13 cellular contexts compared by ENCODE assay signal in genomic region chr21:22120616-22121266, GRCh38.
DNase-seq lines count a peak whose midpoint lies in the region; ATAC-seq and TF ChIP-seq lines count a peak whose summit lies in the region.
"Had no signal": no experiment of that assay in that cellular context is flagged by ENCODE, and none has a peak within 500 bp of the region (broad histone marks: within the 10 kb centered on the region; RNA-seq: fewer than 3 reads in every experiment).

No MANE protein-coding gene starts in this region.

- H3K79me2 ChIP-seq in hepatocyte = no peaks in the 10 kb centered on the region

- ATAC-seq in GM21737 (IDR thresholded peaks at IDR 0.05; ENCODE audit: unreplicated experiment) (no peak), HG02973 (IDR thresholded peaks at IDR 0.05; ENCODE audit: unreplicated experiment) (no peak), HG03521 (IDR thresholded peaks at IDR 0.05; ENCODE audit: unreplicated experiment) (no peak)
- ATAC-seq: GM12878 had no signal

- CTCF ChIA-PET in AG04450 (lab: Charles Lee) = interaction anchor here (0.6 kb wide), 1 partner anchor 1002 kb away, joined by 5 read pairs; no protein-coding TSS in a partner anchor

- no peak overlapping the region for H2AFZ ChIP-seq in hepatocyte

- H3K4me3 ChIP-seq in AG04450 (ENCODE audit: low read depth, low read length) (no peak overlapping the region), HL-60 (replicated peaks; ENCODE audit: insufficient read depth, low read length) (no peak overlapping the region), hepatocyte (no peak overlapping the region)
- H3K4me3 ChIP-seq: BLaER1 treated with 17β-estradiol and CSF1 and Interleukin-3, amounts not matched to agents 10 nM and 100 nM; GM12878; transverse colon had no signal

- H3K9me3 ChIP-seq in AG04450 (ENCODE audit: control insufficient read depth, insufficient read depth, low read length) = peaks cover 27% of the 10 kb centered on the region
- H3K9me3 ChIP-seq in hepatocyte (ENCODE audit: low read depth) = no peaks in the 10 kb centered on the region
- H3K9me3 ChIP-seq: transverse colon had no signal

- TF ChIP-seq CTCF in AG04450 (IDR thresholded peaks at IDR 0.05; ENCODE audit: low read depth, low read length) (peak; percentile 18; the same call in 1 of the 2 replicates), HL-60 (IDR thresholded peaks at IDR 0.05; ENCODE audit: insufficient read depth, low read length) (peak; percentile 10), hepatocyte (IDR thresholded peaks at IDR 0.05; ENCODE audit: poor library complexity) (peak; percentile 31)

- no peaks in the 10 kb centered on the region for H3K27me3 ChIP-seq in AG04450 (ENCODE audit: control insufficient read depth, insufficient read depth, low read length)
- no peaks in the 10 kb centered on the region for H3K27me3 ChIP-seq in HL-60 (ENCODE audit: insufficient read depth, poor library complexity, severe bottlenecking)
- no peaks in the 10 kb centered on the region for H3K27me3 ChIP-seq in hepatocyte
- H3K27me3 ChIP-seq: BLaER1 treated with 17β-estradiol and CSF1 and Interleukin-3, amounts not matched to agents 10 nM and 100 nM; transverse colon had no signal

- no peaks in the 10 kb centered on the region for H3K36me3 ChIP-seq in hepatocyte (replicated peaks; ENCODE audit: insufficient read depth, low read depth)
- H3K36me3 ChIP-seq: BLaER1 treated with 17β-estradiol and CSF1 and Interleukin-3, amounts not matched to agents 10 nM and 100 nM; transverse colon had no signal

- POLR2A ChIA-PET in AG04450 (lab: Yijun Ruan, JAX) = no interaction called here

- no peaks in the 10 kb centered on the region for H3K9me2 ChIP-seq in hepatocyte (replicated peaks; ENCODE audit: insufficient read depth)

- H3K4me1 ChIP-seq in hepatocyte (ENCODE audit: insufficient read depth) = no peaks in the 10 kb centered on the region
- H3K4me1 ChIP-seq: BLaER1 treated with 17β-estradiol and CSF1 and Interleukin-3, amounts not matched to agents 10 nM and 100 nM; transverse colon had no signal

- no peak for DNase-seq in AG04450 (ENCODE audit: low read depth, low spot score)
- DNase-seq in HL-60 (ENCODE audit: low read depth in 1 of 2, low spot score in 1 of 2) = peak in 1 of 2 experiments; percentile 3
- DNase-seq in RPMI7951 (ENCODE audit: low read depth) = peak; percentile 50
- DNase-seq in hepatocyte (ENCODE audit: low spot score) = peak; percentile 9
- DNase-seq in cerebellar nuclear complex (lab: John Stamatoyannopoulos, UW) = no peak
- DNase-seq: NCI-H774, T-helper 9 cell, transverse colon had no signal

- H3K27ac ChIP-seq in AG04450 (ENCODE audit: low read depth, low read length) (no peak overlapping the region), HL-60 (replicated peaks) (no peak overlapping the region), hepatocyte (no peak overlapping the region)
- H3K27ac ChIP-seq: BLaER1 treated with 17β-estradiol and CSF1 and Interleukin-3, amounts not matched to agents 10 nM and 100 nM; transverse colon had no signal

- H4K20me1 ChIP-seq in hepatocyte (ENCODE audit: insufficient read depth, poor library complexity, severe bottlenecking) = no peaks in the 10 kb centered on the region
- H4K20me1 ChIP-seq: BLaER1 treated with 17β-estradiol and CSF1 and Interleukin-3, amounts not matched to agents 10 nM and 100 nM had no signal

- no peak overlapping the region for H3K4me2 ChIP-seq in hepatocyte
- H3K4me2 ChIP-seq: BLaER1 treated with 17β-estradiol and CSF1 and Interleukin-3, amounts not matched to agents 10 nM and 100 nM had no signal

- 77% methylated on average over 14 of the region's 14 CpGs for WGBS in hepatocyte (ENCODE audit: low lambda C conversion rate, missing lambda C conversion rate)

Comparison
In these comparisons a context has a peak if more than half of its experiments do, and no peak if none do; other contexts are left out.
1. DNase-seq: peak in RPMI7951 (single experiment) and hepatocyte (single experiment); none in AG04450 (single experiment) and cerebellar nuclear complex (0 of 2).
2. Peak in every context shown above with its lines, with median percentiles within 50 percentile points of each other: CTCF ChIP-seq.